ENCODE assay signal across 16 cellular contexts in the genomic region with DNA sequence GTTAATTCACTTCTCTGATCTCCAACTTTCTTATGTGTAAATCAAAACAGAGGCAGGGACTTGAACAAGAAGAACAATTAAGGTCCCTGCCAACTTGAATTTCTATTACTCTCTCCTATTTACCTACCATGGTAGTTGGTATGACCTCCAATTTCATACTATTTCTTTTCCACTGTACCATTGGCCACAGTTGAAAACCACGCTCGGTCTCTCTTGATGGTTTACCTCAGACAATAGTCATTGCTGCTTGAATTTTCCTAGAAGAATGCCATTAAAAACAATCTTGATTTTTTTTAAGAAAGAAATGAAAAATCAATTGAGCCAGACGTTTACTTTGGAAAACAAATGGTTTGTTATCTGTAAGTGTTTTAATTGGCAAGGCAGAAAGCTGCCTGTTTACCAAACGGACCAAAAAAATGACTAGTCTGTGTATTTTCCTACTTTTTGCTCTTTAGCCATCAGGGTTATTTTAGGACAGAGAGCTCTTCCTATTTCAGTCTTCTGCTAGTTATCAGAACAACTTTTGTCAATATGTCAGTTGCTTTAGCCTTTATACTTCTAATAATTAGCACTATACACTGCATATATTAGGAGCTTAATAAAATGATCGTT.
"Had no signal": no experiment of that assay in that cellular context is flagged by ENCODE, and none has a peak within 500 bp of the region (broad histone marks: within the 10 kb centered on the region; RNA-seq: fewer than 3 reads in every experiment).

No MANE protein-coding gene starts in this region.

- H3K4me1 ChIP-seq: upper lobe of right lung had no signal

- H3K27me3 Mint-ChIP-seq: activated naive CD4-positive, alpha-beta T cell treated with anti-CD3 and anti-CD28 coated beads, Interleukin-2, amount 50 U/mL, for 24 hours; progenitor cell of endocrine pancreas; stimulated activated naive CD8-positive, alpha-beta T cell treated with anti-CD3 and anti-CD28 coated beads, Interleukin-15, amount 100 ng/mL, for 72 hours had no signal

- H3K36me3 Mint-ChIP-seq: activated naive CD4-positive, alpha-beta T cell treated with anti-CD3 and anti-CD28 coated beads, Interleukin-2, amount 50 U/mL, for 24 hours; brain had no signal

- ATAC-seq: esophagus mucosa; gastroesophageal sphincter; stimulated activated naive CD8-positive, alpha-beta T cell treated with anti-CD3 and anti-CD28 coated beads, Interleukin-15, amount 100 ng/mL, for 72 hours; upper lobe of right lung had no signal

- H3K4me3 Mint-ChIP-seq: activated naive CD4-positive, alpha-beta T cell treated with anti-CD3 and anti-CD28 coated beads, Interleukin-2, amount 50 U/mL, for 24 hours; brain; nephron; stimulated activated naive CD8-positive, alpha-beta T cell treated with anti-CD3 and anti-CD28 coated beads, Interleukin-15, amount 100 ng/mL, for 72 hours had no signal

- H3K4me1 Mint-ChIP-seq: activated naive CD4-positive, alpha-beta T cell treated with anti-CD3 and anti-CD28 coated beads, Interleukin-2, amount 50 U/mL, for 24 hours; brain; stimulated activated naive CD8-positive, alpha-beta T cell treated with anti-CD3 and anti-CD28 coated beads, Interleukin-15, amount 100 ng/mL, for 72 hours had no signal

- H3K4me3 ChIP-seq: gastroesophageal sphincter, upper lobe of right lung had no signal

- H3K36me3 ChIP-seq: gastroesophageal sphincter, upper lobe of right lung, WERI-Rb-1 had no signal

- H3K27ac Mint-ChIP-seq: activated naive CD4-positive, alpha-beta T cell treated with anti-CD3 and anti-CD28 coated beads, Interleukin-2, amount 50 U/mL, for 24 hours; brain; nephron; progenitor cell of endocrine pancreas; stimulated activated naive CD8-positive, alpha-beta T cell treated with anti-CD3 and anti-CD28 coated beads, Interleukin-15, amount 100 ng/mL, for 72 hours had no signal

- H3K27me3 ChIP-seq: gastroesophageal sphincter, upper lobe of right lung had no signal

- H3K9me3 Mint-ChIP-seq: activated naive CD4-positive, alpha-beta T cell treated with anti-CD3 and anti-CD28 coated beads, Interleukin-2, amount 50 U/mL, for 24 hours; nephron; stimulated activated naive CD8-positive, alpha-beta T cell treated with anti-CD3 and anti-CD28 coated beads, Interleukin-15, amount 100 ng/mL, for 72 hours had no signal

- H3K27ac ChIP-seq: gastroesophageal sphincter, upper lobe of right lung, WERI-Rb-1 had no signal

- DNase-seq: activated CD4-positive, alpha-beta T cell treated with anti-CD3 and anti-CD28 coated beads for 1 hour; activated CD4-positive, alpha-beta T cell treated with anti-CD3 and anti-CD28 coated beads, Interleukin-2, amount 50 U/mL, for 4 hours; activated gamma-delta T cell; effector CD8-positive, alpha-beta T cell; midbrain; small intestine; stimulated activated CD4-positive, alpha-beta T cell treated with anti-CD3 and anti-CD28 coated beads, Interleukin-4, amount 100 ng/mL, for 1 hour; stimulated activated naive CD8-positive, alpha-beta T cell treated with anti-CD3 and anti-CD28 coated beads, Interleukin-15, amount 100 ng/mL, for 72 hours; upper lobe of right lung; WERI-Rb-1 had no signal

- H3K9me3 ChIP-seq: gastroesophageal sphincter, upper lobe of right lung had no signal
